ENCODE assay signal across 8 cellular contexts in the genomic region with DNA sequence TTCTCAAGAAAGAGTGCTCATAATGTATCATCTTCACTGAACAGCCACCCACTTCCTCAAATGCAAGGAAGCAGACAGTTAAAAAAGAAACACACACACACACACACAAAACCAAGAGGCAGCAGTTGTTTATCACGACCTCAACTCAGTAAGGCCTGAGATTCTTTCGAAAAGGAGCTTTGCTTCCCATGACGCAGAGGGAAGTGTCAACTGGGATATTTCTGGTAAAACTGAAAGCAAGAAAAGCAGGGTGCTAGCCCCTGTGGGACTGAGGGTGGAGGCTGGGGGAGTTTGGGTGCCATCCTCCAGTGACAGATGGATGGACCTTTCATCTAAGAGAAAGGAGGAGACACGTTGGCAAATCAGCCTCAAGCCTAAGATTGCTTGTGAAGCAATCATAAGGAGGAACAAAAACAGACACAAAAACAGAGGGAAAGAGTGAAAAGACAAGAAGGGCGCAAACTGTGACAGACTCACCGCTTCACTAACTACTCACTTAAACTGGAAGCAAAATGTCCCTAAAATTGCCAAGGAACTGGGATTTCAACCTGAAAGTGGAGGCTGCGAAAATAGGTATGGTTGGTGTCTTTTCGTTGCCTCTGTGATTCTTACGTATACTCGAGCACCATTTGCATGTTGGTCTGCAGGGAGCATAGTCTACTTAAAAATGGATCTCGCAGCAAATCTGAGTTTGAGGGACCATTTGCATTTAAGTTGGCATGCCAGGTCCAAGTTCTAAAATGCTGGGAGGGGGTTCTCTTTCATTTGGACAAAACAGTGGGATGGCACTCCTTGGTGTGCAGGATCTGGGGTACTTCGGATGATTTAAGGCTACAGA. TPM values are rescaled to one million over a fixed set of nuclear protein-coding genes. Genes with fewer than 3 reads are reported as not detected.
A peak's percentile ranks its signal among the peaks of the same experiment; 100 is the strongest.
DNase-seq lines count a peak whose midpoint lies in the region; ATAC-seq and TF ChIP-seq lines count a peak whose summit lies in the region.

A gene with protein sequence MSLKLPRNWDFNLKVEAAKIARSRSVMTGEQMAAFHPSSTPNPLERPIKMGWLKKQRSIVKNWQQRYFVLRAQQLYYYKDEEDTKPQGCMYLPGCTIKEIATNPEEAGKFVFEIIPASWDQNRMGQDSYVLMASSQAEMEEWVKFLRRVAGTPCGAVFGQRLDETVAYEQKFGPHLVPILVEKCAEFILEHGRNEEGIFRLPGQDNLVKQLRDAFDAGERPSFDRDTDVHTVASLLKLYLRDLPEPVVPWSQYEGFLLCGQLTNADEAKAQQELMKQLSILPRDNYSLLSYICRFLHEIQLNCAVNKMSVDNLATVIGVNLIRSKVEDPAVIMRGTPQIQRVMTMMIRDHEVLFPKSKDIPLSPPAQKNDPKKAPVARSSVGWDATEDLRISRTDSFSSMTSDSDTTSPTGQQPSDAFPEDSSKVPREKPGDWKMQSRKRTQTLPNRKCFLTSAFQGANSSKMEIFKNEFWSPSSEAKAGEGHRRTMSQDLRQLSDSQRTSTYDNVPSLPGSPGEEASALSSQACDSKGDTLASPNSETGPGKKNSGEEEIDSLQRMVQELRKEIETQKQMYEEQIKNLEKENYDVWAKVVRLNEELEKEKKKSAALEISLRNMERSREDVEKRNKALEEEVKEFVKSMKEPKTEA (plus strand): TSS at position 124 of the 838 bp plus-strand sequence. CDS start 389 bp downstream, at position 513.

- no peaks in the 10 kb centered on the region for H3K9me3 ChIP-seq in suprapubic skin

- TF ChIP-seq CTCF in suprapubic skin (IDR thresholded peaks at IDR 0.05) = no peak

- CTCF ChIA-PET in activated CD8-positive, alpha-beta memory T cell treated with anti-CD3 and anti-CD28 coated beads for 36 hours (lab: Charles Lee) = interaction anchor here (0.8 to 2.2 kb wide), 8 partner anchors 10 to 356 kb away, joined by 3 to 12 read pairs (median 4); no protein-coding TSS in a partner anchor

- H3K27me3 ChIP-seq in layer of hippocampus (ENCODE audit: control insufficient read depth, insufficient read depth, low read length) (no peaks in the 10 kb centered on the region), suprapubic skin (no peaks in the 10 kb centered on the region)

- no peak for TF ChIP-seq POLR2A in suprapubic skin (IDR thresholded peaks at IDR 0.05)

- peak; percentile 45 for ATAC-seq in HG03520 (IDR thresholded peaks at IDR 0.05; ENCODE audit: unreplicated experiment)

- H3K4me3 ChIP-seq in suprapubic skin = peak within 1 kb of the TSS; percentile 36

- POLR2A ChIA-PET in activated CD8-positive, alpha-beta memory T cell treated with anti-CD3 and anti-CD28 coated beads for 36 hours (lab: Charles Lee) = interaction anchor here (0.5 to 1.7 kb wide), 6 partner anchors 11 to 38 kb away, joined by 3 to 10 read pairs (median 4); no protein-coding TSS in a partner anchor

- WGBS in suprapubic skin = 79% methylated on average over 12 of the region's 12 CpGs

- no peaks in the 10 kb centered on the region for H3K36me3 ChIP-seq in suprapubic skin

- H3K4me1 ChIP-seq in suprapubic skin = peaks cover 20% of the 10 kb centered on the region

- DNase-seq in activated gamma-delta T cell treated with Interleukin-2 at 50 U/mL for 16 hours = peak; percentile 28
- DNase-seq in activated gamma-delta T cell (lab: John Stamatoyannopoulos, UW) = no peak
- no peak for DNase-seq in suprapubic skin (ENCODE audit: low spot score in 2 of 2)
- DNase-seq in NCI-H345 treated with DMSO at 0.1 percent for 48 hours (lab: John Stamatoyannopoulos, UW; ENCODE audit: unreplicated experiment) = no peak
- DNase-seq in NCI-H446 treated with DMSO at 0.1 percent for 48 hours (lab: John Stamatoyannopoulos, UW) = no peak

- no peak for TF ChIP-seq EP300 in suprapubic skin (IDR thresholded peaks at IDR 0.05)

- H3K27ac ChIP-seq in layer of hippocampus (ENCODE audit: low read depth, low read length) = peak within 1 kb of the TSS; percentile 36
- peak within 1 kb of the TSS; percentile 50 for H3K27ac ChIP-seq in suprapubic skin

RNA-seq across cellular contexts. Expression of the gene that starts here (rescaled TPM):
- total RNA-seq in activated CD8-positive, alpha-beta memory T cell treated with anti-CD3 and anti-CD28 coated beads for 36 hours = 10 to 100 TPM; 63.6 to 64.0 TPM
- total RNA-seq in suprapubic skin = 10 to 100 TPM in 1 of 4 donors, 1 to 10 TPM in 3; 2.0 to 10.9 (median 6.1) TPM

Comparison
In these comparisons a context has a peak if more than half of its experiments do, and no peak if none do; other contexts are left out.
1. RNA of the gene that starts here (total RNA-seq): 63.6 to 64.0 TPM in activated CD8-positive, alpha-beta memory T cell treated with anti-CD3 and anti-CD28 coated beads for 36 hours; 2.0 to 10.9 TPM in suprapubic skin; every median in the first group is over 4 times any median in the second.